ENCODE assay signal across 1 cellular context in genomic region chr12:55682087-55682796, GRCh38.
TF ChIP-seq lines count a peak whose summit lies in the region.

No MANE protein-coding gene starts in this region.

TF ChIP-seq in WTC11, 78 proteins besides CTCF, POLR2A, EP300 and RAD21 (continued from another document):
- TF ChIP-seq E2F1 (CRISPR knock-in tag; IDR thresholded peaks at IDR 0.05) (no peak), USF2 (CRISPR knock-in tag; IDR thresholded peaks at IDR 0.05) (no peak), HMGXB4 (CRISPR knock-in tag; IDR thresholded peaks at IDR 0.05) (no peak), CREM (CRISPR knock-in tag; IDR thresholded peaks at IDR 0.05) (no peak), ARID4B (CRISPR knock-in tag; IDR thresholded peaks at IDR 0.05; ENCODE audit: borderline replicate concordance) (no peak), PRDM15 (CRISPR knock-in tag; IDR thresholded peaks at IDR 0.05) (no peak), FOXP4 (CRISPR knock-in tag; IDR thresholded peaks at IDR 0.05) (no peak), FOXK1 (CRISPR knock-in tag; IDR thresholded peaks at IDR 0.05) (no peak), JUN (CRISPR knock-in tag; IDR thresholded peaks at IDR 0.05) (no peak), ESRRA (CRISPR knock-in tag; IDR thresholded peaks at IDR 0.05; ENCODE audit: borderline replicate concordance) (no peak), ZNF263 (CRISPR knock-in tag; IDR thresholded peaks at IDR 0.05; ENCODE audit: low read depth) (no peak), USF1 (CRISPR knock-in tag; IDR thresholded peaks at IDR 0.05) (no peak)
TF ChIP-seq in WTC11: peak in this region for 0.
